In genomic region chrX:44872319-44872816, GRCh38 we compare ENCODE assay signal across 1 cellular context.
TF ChIP-seq lines count a peak whose summit lies in the region.

No MANE protein-coding gene starts in this region.

TF ChIP-seq in HepG2, 621 proteins besides CTCF, POLR2A, EP300 and RAD21 (continued from another document and continues in another):
- TF ChIP-seq UBTF (CRISPR knock-in tag; IDR thresholded peaks at IDR 0.05): peak; percentile 69; the same call in 1 of the 2 replicates
- TF ChIP-seq SOX13 (IDR thresholded peaks at IDR 0.05): no peak
- no peak for TF ChIP-seq SOX13 (CRISPR knock-in tag; conservative IDR thresholded peaks at IDR 0.05 in 1 of 2, IDR thresholded peaks at IDR 0.05 in 1 of 2)
- TF ChIP-seq NBN (conservative IDR thresholded peaks at IDR 0.05): no peak
- TF ChIP-seq GMEB2 (CRISPR knock-in tag; IDR thresholded peaks at IDR 0.05; ENCODE audit: low read depth): no peak
- no peak for TF ChIP-seq ZNF703 (CRISPR knock-in tag; IDR thresholded peaks at IDR 0.05; ENCODE audit: borderline replicate concordance)
- no peak for TF ChIP-seq ZNF33A (CRISPR knock-in tag; IDR thresholded peaks at IDR 0.05; ENCODE audit: borderline replicate concordance)
- TF ChIP-seq ZNF850 (CRISPR knock-in tag; conservative IDR thresholded peaks at IDR 0.05): no peak
- TF ChIP-seq RBAK (CRISPR knock-in tag; IDR thresholded peaks at IDR 0.05): no peak
- no peak for TF ChIP-seq ELF4 (CRISPR knock-in tag; IDR thresholded peaks at IDR 0.05; ENCODE audit: borderline replicate concordance)
- no peak for TF ChIP-seq CBX1 (IDR thresholded peaks at IDR 0.05; ENCODE audit: low read depth)
- TF ChIP-seq ZBTB21 (CRISPR knock-in tag; IDR thresholded peaks at IDR 0.05): no peak
- TF ChIP-seq ZNF713 (CRISPR knock-in tag; IDR thresholded peaks at IDR 0.05): no peak
- TF ChIP-seq HMG20B (CRISPR knock-in tag; conservative IDR thresholded peaks at IDR 0.05): no peak
- TF ChIP-seq ZSCAN9 (CRISPR knock-in tag; IDR thresholded peaks at IDR 0.05; ENCODE audit: borderline replicate concordance): no peak
- peak; percentile 74 for TF ChIP-seq ZFX (CRISPR knock-in tag; IDR thresholded peaks at IDR 0.05; ENCODE audit: low read depth)
- peak; percentile 55 for TF ChIP-seq HNRNPK (IDR thresholded peaks at IDR 0.05; ENCODE audit: low read depth, low read length, poor library complexity, severe bottlenecking)
- no peak for TF ChIP-seq XBP1 (CRISPR knock-in tag; IDR thresholded peaks at IDR 0.05)
- TF ChIP-seq TEF (CRISPR knock-in tag; IDR thresholded peaks at IDR 0.05): no peak
- TF ChIP-seq AGO2 (optimal IDR thresholded peaks at IDR 0.05; ENCODE audit: low read depth, low read length): peak; percentile 65
- no peak for TF ChIP-seq TFE3 (CRISPR knock-in tag; IDR thresholded peaks at IDR 0.05)
- 0 out of 2 replicates have a peak, but pooled peaks have one; percentile 22 for TF ChIP-seq ZBTB38 (CRISPR knock-in tag; IDR thresholded peaks at IDR 0.05)
- no peak for TF ChIP-seq TOPORS (CRISPR knock-in tag; IDR thresholded peaks at IDR 0.05)
- no peak for TF ChIP-seq PHF5A (CRISPR knock-in tag; IDR thresholded peaks at IDR 0.05; ENCODE audit: low read depth, unreplicated experiment)
- no peak for TF ChIP-seq KLF13 (CRISPR knock-in tag; IDR thresholded peaks at IDR 0.05)
- TF ChIP-seq ZNF264 (CRISPR knock-in tag; IDR thresholded peaks at IDR 0.05): no peak
- no peak for TF ChIP-seq FOXK1 (CRISPR knock-in tag; IDR thresholded peaks at IDR 0.05; ENCODE audit: borderline replicate concordance, low read depth)
- 0 out of 2 replicates have a peak, but pooled peaks have one; percentile 25 for TF ChIP-seq ATF7-NPFF (CRISPR knock-in tag; IDR thresholded peaks at IDR 0.05; ENCODE audit: low read depth)
- no peak for TF ChIP-seq NFE2L2 (IDR thresholded peaks at IDR 0.05; ENCODE audit: low read length)
- no peak for TF ChIP-seq ZNF121 (CRISPR knock-in tag; IDR thresholded peaks at IDR 0.05)
- TF ChIP-seq ZBTB3 (CRISPR knock-in tag; IDR thresholded peaks at IDR 0.05; ENCODE audit: borderline replicate concordance, low read depth): no peak
- TF ChIP-seq ZBTB49 (CRISPR knock-in tag; IDR thresholded peaks at IDR 0.05; ENCODE audit: borderline replicate concordance): no peak
- TF ChIP-seq ZNF672 (CRISPR knock-in tag; IDR thresholded peaks at IDR 0.05): no peak
- 0 out of 2 replicates have a peak, but pooled peaks have one; percentile 5 for TF ChIP-seq ARNT2 (CRISPR knock-in tag; IDR thresholded peaks at IDR 0.05; ENCODE audit: low read depth)
- TF ChIP-seq ZNF644 (CRISPR knock-in tag; IDR thresholded peaks at IDR 0.05; ENCODE audit: low read depth): no peak
- 0 out of 2 replicates have a peak, but pooled peaks have one; percentile 46 for TF ChIP-seq ZNF563 (CRISPR knock-in tag; IDR thresholded peaks at IDR 0.05)
- TF ChIP-seq TAF15 (IDR thresholded peaks at IDR 0.05; ENCODE audit: low read depth, low read length, poor library complexity, severe bottlenecking): no peak
- TF ChIP-seq MEIS2 (CRISPR knock-in tag; IDR thresholded peaks at IDR 0.05): no peak
- TF ChIP-seq ATF5 (CRISPR knock-in tag; IDR thresholded peaks at IDR 0.05; ENCODE audit: low read depth): no peak
- no peak for TF ChIP-seq FIP1L1 (IDR thresholded peaks at IDR 0.05; ENCODE audit: borderline replicate concordance, insufficient read depth, low read depth, low read length)
- TF ChIP-seq ZBTB25 (CRISPR knock-in tag; IDR thresholded peaks at IDR 0.05): no peak
- 0 out of 2 replicates have a peak, but pooled peaks have one; percentile 28 for TF ChIP-seq CCDC6 (CRISPR knock-in tag; IDR thresholded peaks at IDR 0.05)
- TF ChIP-seq REPIN1 (CRISPR knock-in tag; IDR thresholded peaks at IDR 0.05; ENCODE audit: borderline replicate concordance, low read depth): no peak
- peak; percentile 23 for TF ChIP-seq ZNF883 (CRISPR knock-in tag; IDR thresholded peaks at IDR 0.05; ENCODE audit: not compliant biosample characterization)
- TF ChIP-seq ZFAT (CRISPR knock-in tag; conservative IDR thresholded peaks at IDR 0.05): no peak
- TF ChIP-seq HNRNPLL (IDR thresholded peaks at IDR 0.05; ENCODE audit: low read depth, low read length, poor library complexity, severe bottlenecking): peak; percentile 21
- TF ChIP-seq MLXIP (CRISPR knock-in tag; IDR thresholded peaks at IDR 0.05; ENCODE audit: borderline replicate concordance): no peak
- no peak for TF ChIP-seq ZNF460 (CRISPR knock-in tag; IDR thresholded peaks at IDR 0.05; ENCODE audit: borderline replicate concordance)
- no peak for TF ChIP-seq SNAPC4 (CRISPR knock-in tag; IDR thresholded peaks at IDR 0.05)
- TF ChIP-seq RFX5 (IDR thresholded peaks at IDR 0.05; ENCODE audit: low read depth, low read length): no peak
